Comparison of ENCODE assay signal across 6 cellular contexts in the genomic region with DNA sequence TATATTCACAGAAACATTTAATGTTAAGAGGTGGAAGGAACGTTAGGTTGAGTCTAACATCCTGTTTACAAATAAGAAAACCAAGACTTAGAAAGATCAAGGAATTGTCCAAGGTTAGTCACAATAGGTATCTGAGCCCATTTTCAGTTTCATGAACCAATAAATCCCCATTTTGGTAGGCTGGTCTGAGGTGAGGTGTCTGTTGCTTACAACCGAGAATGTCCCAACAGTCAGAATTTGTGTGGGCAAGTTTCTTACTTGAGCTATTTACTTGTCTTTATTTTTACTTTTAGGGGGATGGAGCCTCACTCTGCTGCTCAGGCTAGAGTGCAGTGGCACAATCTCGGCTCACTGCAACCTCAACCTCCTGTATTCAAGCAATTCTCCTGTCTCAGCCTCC.
"Had no signal": no experiment of that assay in that cellular context is flagged by ENCODE, and none has a peak within 500 bp of the region (broad histone marks: within the 10 kb centered on the region; RNA-seq: fewer than 3 reads in every experiment).

No MANE protein-coding gene starts in this region.

- DNase-seq: IMR-90, KBM-7 had no signal

- H3K4me3 Mint-ChIP-seq: IgD-negative memory B cell had no signal

- ATAC-seq: HepG2, K562 had no signal

- H3K27ac Mint-ChIP-seq: IgD-negative memory B cell had no signal

- H3K27me3 Mint-ChIP-seq: IgD-negative memory B cell had no signal

- H3K4me3 ChIP-seq: K562 had no signal

- H3K27ac ChIP-seq: HL-60 had no signal
